In the genomic region with DNA sequence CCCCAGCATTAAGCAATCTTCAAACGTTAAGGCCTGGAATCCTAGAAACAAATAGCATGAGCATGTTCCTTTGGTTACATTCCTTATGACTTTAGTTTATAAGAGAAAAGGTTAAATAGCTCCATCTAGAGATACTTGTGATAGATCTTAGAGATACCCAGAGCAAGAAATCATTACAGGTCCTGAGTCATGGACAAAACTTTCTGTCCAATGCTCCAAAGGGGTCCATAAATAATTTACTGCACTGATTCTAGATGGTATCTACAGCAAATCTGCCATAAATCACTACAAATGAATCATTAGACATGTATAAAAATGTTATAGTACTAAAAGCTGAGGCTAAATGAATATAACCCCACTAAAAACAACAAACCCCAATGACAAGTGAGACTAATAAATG, we compare ENCODE assay signal across 29 cellular contexts.
DNase-seq lines count a peak whose midpoint lies in the region; ATAC-seq and TF ChIP-seq lines count a peak whose summit lies in the region.
"Had no signal": no experiment of that assay in that cellular context is flagged by ENCODE, and none has a peak within 500 bp of the region (broad histone marks: within the 10 kb centered on the region; RNA-seq: fewer than 3 reads in every experiment).

No MANE protein-coding gene starts in this region.

- TF ChIP-seq CTCF in epithelial cell of esophagus (IDR thresholded peaks at IDR 0.05; ENCODE audit: insufficient read depth, low read depth, low read length, missing control alignments) (no peak), endodermal cell (conservative IDR thresholded peaks at IDR 0.05) (no peak)

- no peaks in the 10 kb centered on the region for H3K36me3 Mint-ChIP-seq in endodermal cell (ENCODE audit: low read depth)
- H3K36me3 Mint-ChIP-seq: CD4-positive, CD25-positive, alpha-beta regulatory T cell; IgD-negative memory B cell; T-cell had no signal

- H3K27me3 ChIP-seq in endodermal cell (ENCODE audit: control insufficient read depth, insufficient read depth, low read length, poor library complexity, severe bottlenecking) = no peaks in the 10 kb centered on the region
- H3K27me3 ChIP-seq: cardiac muscle cell, esophagus muscularis mucosa, suprapubic skin, upper lobe of right lung had no signal

- ATAC-seq in sciatic nerve (peak; percentile 36), HG02678 (IDR thresholded peaks at IDR 0.05; ENCODE audit: unreplicated experiment) (no peak)
- ATAC-seq: activated CD8-positive, alpha-beta T cell treated with anti-CD3 and anti-CD28 coated beads for 36 hours; activated T-helper 17 cell treated with anti-CD3 and anti-CD28 coated beads, Interleukin-2, amount 50 U/mL, for 72 hours; left cardiac atrium; psoas muscle; T-cell; upper lobe of right lung had no signal

- H3K4me3 Mint-ChIP-seq in endodermal cell = no peak overlapping the region
- H3K4me3 Mint-ChIP-seq: activated CD8-positive, alpha-beta T cell treated with anti-CD3 and anti-CD28 coated beads for 36 hours; activated T-helper 17 cell treated with anti-CD3 and anti-CD28 coated beads, Interleukin-2, amount 50 U/mL, for 72 hours; CD4-positive, CD25-positive, alpha-beta regulatory T cell; IgD-negative memory B cell; T-cell had no signal

- no peaks in the 10 kb centered on the region for H3K9me3 Mint-ChIP-seq in endodermal cell

- no peak overlapping the region for H3K27ac Mint-ChIP-seq in endodermal cell
- H3K27ac Mint-ChIP-seq: activated CD8-positive, alpha-beta T cell treated with anti-CD3 and anti-CD28 coated beads for 36 hours; activated T-helper 17 cell treated with anti-CD3 and anti-CD28 coated beads, Interleukin-2, amount 50 U/mL, for 72 hours; CD4-positive, CD25-positive, alpha-beta regulatory T cell; T-cell had no signal

- intact Hi-C loops in sciatic nerve (cut with DNase I) = no loop called here

- no peaks in the 10 kb centered on the region for H3K36me3 ChIP-seq in endodermal cell (ENCODE audit: control insufficient read depth, insufficient read depth, low read length)
- H3K36me3 ChIP-seq: cardiac muscle cell, esophagus muscularis mucosa, suprapubic skin, upper lobe of right lung had no signal

- H3K27me3 Mint-ChIP-seq in endodermal cell (ENCODE audit: insufficient read depth) = no peaks in the 10 kb centered on the region
- H3K27me3 Mint-ChIP-seq: activated CD8-positive, alpha-beta T cell treated with anti-CD3 and anti-CD28 coated beads for 36 hours; activated T-helper 17 cell treated with anti-CD3 and anti-CD28 coated beads, Interleukin-2, amount 50 U/mL, for 72 hours; CD4-positive, CD25-positive, alpha-beta regulatory T cell; IgD-negative memory B cell; T-cell had no signal

- DNase-seq in NCI-H524 treated with DMSO at 0.1 percent for 48 hours (lab: John Stamatoyannopoulos, UW) (peak; percentile 0), SK-MEL-5 (ENCODE audit: low read depth, low spot score) (peak; percentile 32), epithelial cell of esophagus (ENCODE audit: low read depth) (peak; percentile 2), sciatic nerve (ENCODE audit: low spot score) (no peak), endodermal cell (no peak)
- no peak for DNase-seq in NK-92 treated with Interleukin-12 subunit alpha and Interleukin-12 subunit beta, amount 100 ng/mL, for 24 hours (lab: John Stamatoyannopoulos, UW)
- DNase-seq: activated CD4-positive, CD25-positive, alpha-beta regulatory T cell treated with anti-CD3 and anti-CD28 coated beads, Interleukin-2, amount 50 U/mL, for 72 hours; activated CD8-positive, alpha-beta T cell treated with anti-CD3 and anti-CD28 coated beads for 36 hours; activated naive CD4-positive, alpha-beta T cell treated with anti-CD3 and anti-CD28 coated beads, Interleukin-2, amount 50 U/mL, for 16 hours; amygdala; CD4-positive, CD25-positive, alpha-beta regulatory T cell; effector memory CD4-positive, alpha-beta T cell; left cardiac atrium; mesendoderm; NCI-H1105; NCI-H187 treated with DMSO at 0.1 percent for 48 hours; NCI-H2227 treated with DMSO at 0.1 percent for 48 hours; psoas muscle; SHP77; stimulated activated naive CD4-positive, alpha-beta T cell; T-cell; upper lobe of right lung had no signal

- H3K9ac ChIP-seq in endodermal cell (ENCODE audit: extremely low read depth, low read length, poor library complexity, severe bottlenecking) = no peak overlapping the region

- in situ Hi-C loops in SK-MEL-5 (cut with HindIII; ENCODE audit: low pct_unique_long_range_greater_than_20kb, low sequenced_read_pairs) = no loop called here

- H3K4me1 Mint-ChIP-seq in endodermal cell = no peaks in the 10 kb centered on the region
- H3K4me1 Mint-ChIP-seq: activated T-helper 17 cell treated with anti-CD3 and anti-CD28 coated beads, Interleukin-2, amount 50 U/mL, for 72 hours; CD4-positive, CD25-positive, alpha-beta regulatory T cell; IgD-negative memory B cell; T-cell had no signal

- H3K4me3 ChIP-seq in epithelial cell of esophagus (ENCODE audit: low read length) = no peak overlapping the region
- H3K4me3 ChIP-seq in endodermal cell (ENCODE audit: low read length) = no peak overlapping the region
- H3K4me3 ChIP-seq: cardiac muscle cell, coronary artery, esophagus muscularis mucosa, psoas muscle, suprapubic skin, upper lobe of right lung had no signal

- no peaks in the 10 kb centered on the region for H3K9me3 ChIP-seq in endodermal cell (ENCODE audit: control insufficient read depth, low read length)
- H3K9me3 ChIP-seq: esophagus muscularis mucosa, psoas muscle, suprapubic skin, upper lobe of right lung had no signal

- H3K4me1 ChIP-seq in endodermal cell (ENCODE audit: control insufficient read depth, insufficient read depth, low read length) = no peaks in the 10 kb centered on the region
- H3K4me1 ChIP-seq: esophagus muscularis mucosa, psoas muscle, suprapubic skin, upper lobe of right lung had no signal

- H3K27ac ChIP-seq in endodermal cell (ENCODE audit: low read depth, low read length) = no peak overlapping the region
- H3K27ac ChIP-seq: cardiac muscle cell, coronary artery, esophagus muscularis mucosa, psoas muscle, suprapubic skin, upper lobe of right lung had no signal

- 60 to 67% methylated on average over 1 of the region's 1 CpG for WGBS in endodermal cell (ENCODE audit: insufficient coverage in 1 of 2, insufficient read length in 1 of 2), 2 experiments

Comparison
In these comparisons a context has a peak if more than half of its experiments do, and no peak if none do; other contexts are left out.
1. DNase-seq: peak in NCI-H524 treated with DMSO at 0.1 percent for 48 hours (single experiment), SK-MEL-5 (single experiment) and epithelial cell of esophagus (single experiment); none in sciatic nerve (single experiment), endodermal cell (single experiment) and NK-92 treated with Interleukin-12 subunit alpha and Interleukin-12 subunit beta, amount 100 ng/mL, for 24 hours (single experiment).